Comparison of ENCODE assay signal across 14 cellular contexts in the genomic region with DNA sequence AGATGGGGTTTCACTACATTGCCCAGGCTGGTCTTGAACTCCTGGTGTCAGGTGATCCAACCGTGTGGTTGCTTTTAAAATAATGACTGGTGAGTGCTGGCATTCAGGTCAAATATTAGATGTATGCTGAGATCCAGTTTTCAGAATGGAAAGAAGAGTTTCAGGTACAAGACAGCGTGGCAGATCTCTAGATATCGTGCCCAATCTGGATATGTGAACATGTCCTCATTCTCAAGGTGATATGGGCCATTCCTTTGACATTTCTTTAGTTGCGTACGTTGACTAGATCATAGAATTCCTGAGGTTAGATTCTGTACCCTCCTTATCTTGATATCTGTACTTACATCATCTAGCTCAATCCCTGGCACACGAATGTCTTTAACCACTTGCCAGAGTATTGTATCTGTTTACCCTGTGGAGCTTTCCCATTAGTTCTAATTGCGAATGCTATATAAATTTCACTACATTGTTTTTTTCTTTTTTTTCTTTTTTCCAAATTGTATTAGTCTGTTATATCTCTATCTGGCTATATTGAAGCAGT.
DNase-seq lines count a peak whose midpoint lies in the region; FAIRE-seq and TF ChIP-seq lines count a peak whose summit lies in the region.
"Had no signal": no experiment of that assay in that cellular context is flagged by ENCODE, and none has a peak within 500 bp of the region (broad histone marks: within the 10 kb centered on the region; RNA-seq: fewer than 3 reads in every experiment).

No MANE protein-coding gene starts in this region.

- H3K79me1 ChIP-seq in mesenchymal stem cell (replicated peaks; ENCODE audit: low read length, poor library complexity, severe bottlenecking), result peaks cover 20% of the 10 kb centered on the region

- no peaks in the 10 kb centered on the region for H3K27me3 ChIP-seq in keratinocyte (ENCODE audit: control insufficient read depth, extremely low read depth, insufficient read depth, low read length)
- H3K27me3 ChIP-seq in rectal smooth muscle tissue (ENCODE audit: control insufficient read depth, insufficient read depth, low read length), result no peaks in the 10 kb centered on the region
- no peaks in the 10 kb centered on the region for H3K27me3 ChIP-seq in mesenchymal stem cell (ENCODE audit: control insufficient read depth in 1 of 2, insufficient read depth in 1 of 2, low read length in 2 of 2)

- H3K9ac ChIP-seq in keratinocyte (ENCODE audit: control insufficient read depth, extremely low read depth, insufficient read depth, low read length), result no peak overlapping the region
- no peak overlapping the region for H3K9ac ChIP-seq in rectal smooth muscle tissue (ENCODE audit: low read length)
- no peak overlapping the region for H3K9ac ChIP-seq in mesenchymal stem cell (ENCODE audit: low read length)

- no peak overlapping the region for H3K23ac ChIP-seq in mesenchymal stem cell (ENCODE audit: low read length in 2 of 2)

- H3K4me3 ChIP-seq in keratinocyte (ENCODE audit: control insufficient read depth in 2 of 3, extremely low read depth in 1 of 3, insufficient read depth in 2 of 3, low read depth in 1 of 3, low read length in 3 of 3) (no peak overlapping the region), rectal smooth muscle tissue (ENCODE audit: low read length) (no peak overlapping the region), mesenchymal stem cell (ENCODE audit: insufficient read depth in 1 of 2, low read depth in 1 of 2, low read length in 2 of 2) (no peak overlapping the region)

- no peak overlapping the region for H2BK5ac ChIP-seq in mesenchymal stem cell (ENCODE audit: low read depth, low read length, poor library complexity, severe bottlenecking)

- H3K4me1 ChIP-seq in keratinocyte (ENCODE audit: control insufficient read depth, extremely low read depth, insufficient read depth, low read length) (peaks cover 27% of the 10 kb centered on the region), rectal smooth muscle tissue (ENCODE audit: control insufficient read depth, insufficient read depth, low read length) (peaks cover 23% of the 10 kb centered on the region), mesenchymal stem cell (ENCODE audit: control insufficient read depth, insufficient read depth, low read depth, low read length) (no peaks in the 10 kb centered on the region)

- no peak overlapping the region for H2BK12ac ChIP-seq in mesenchymal stem cell (ENCODE audit: low read length in 2 of 2)

- dilution Hi-C loops in keratinocyte (cut with MboI; ENCODE audit: extremely low pct_ligation_motif_present, low sequenced_read_pairs), result no loop called here

- H3K27ac ChIP-seq in keratinocyte (ENCODE audit: control insufficient read depth, insufficient read depth, low read length) (no peak overlapping the region), rectal smooth muscle tissue (ENCODE audit: low read depth, low read length) (peak overlapping the region; percentile 17), mesenchymal stem cell (ENCODE audit: low read length, poor library complexity, severe bottlenecking) (no peak overlapping the region)
- H3K27ac ChIP-seq: C4-2B had no signal

- H4K91ac ChIP-seq in mesenchymal stem cell (ENCODE audit: low read length), result no peak overlapping the region

- no peak overlapping the region for H2AK5ac ChIP-seq in mesenchymal stem cell (ENCODE audit: low read length, severe bottlenecking)

- no peak overlapping the region for H4K8ac ChIP-seq in mesenchymal stem cell (ENCODE audit: low read length)

- H2BK15ac ChIP-seq in mesenchymal stem cell (ENCODE audit: low read depth, poor library complexity, severe bottlenecking), result no peak overlapping the region

- FAIRE-seq in keratinocyte (lab: Jason Lieb, UNC), result peak; percentile 5
- FAIRE-seq: H1 had no signal

- H3K9me3 ChIP-seq in keratinocyte (ENCODE audit: control insufficient read depth, low read depth, low read length) (no peaks in the 10 kb centered on the region), mesenchymal stem cell (ENCODE audit: control insufficient read depth, low read length) (no peaks in the 10 kb centered on the region)

- no peak overlapping the region for H3K4me2 ChIP-seq in keratinocyte (ENCODE audit: control insufficient read depth, extremely low read depth, insufficient read depth, low read depth, low read length)
- H3K4me2 ChIP-seq in mesenchymal stem cell (ENCODE audit: low read length, poor library complexity, severe bottlenecking), result no peak overlapping the region

- no peak overlapping the region for H3K14ac ChIP-seq in mesenchymal stem cell (ENCODE audit: low read length in 2 of 2)

- no peak for TF ChIP-seq CTCF in keratinocyte (optimal IDR thresholded peaks at IDR 0.05 in 1 of 3, IDR thresholded peaks at IDR 0.05 in 1 of 3, conservative IDR thresholded peaks at IDR 0.05 in 1 of 3; ENCODE audit: extremely low read depth in 1 of 3, insufficient read depth in 2 of 3, low read length in 3 of 3)

- 67% methylated on average over 6 of the region's 7 CpGs for WGBS in mesenchymal stem cell

- H3K36me3 ChIP-seq in keratinocyte (ENCODE audit: control insufficient read depth in 2 of 2, extremely low read depth in 1 of 2, insufficient read depth in 2 of 2, low read length in 2 of 2) (no peaks in the 10 kb centered on the region), rectal smooth muscle tissue (ENCODE audit: control insufficient read depth, insufficient read depth, low read length) (no peaks in the 10 kb centered on the region), mesenchymal stem cell (ENCODE audit: control insufficient read depth in 1 of 2, insufficient read depth in 2 of 2, low read depth in 1 of 2, low read length in 2 of 2) (no peaks in the 10 kb centered on the region)

- no peaks in the 10 kb centered on the region for H4K20me1 ChIP-seq in keratinocyte (ENCODE audit: control insufficient read depth, extremely low read depth, insufficient read depth, low read length)

- H2BK120ac ChIP-seq in mesenchymal stem cell (ENCODE audit: low read depth, low read length), result no peak overlapping the region

- no peak overlapping the region for H3K18ac ChIP-seq in mesenchymal stem cell (ENCODE audit: low read depth in 1 of 2, low read length in 2 of 2)

- H2AFZ ChIP-seq in keratinocyte (ENCODE audit: control insufficient read depth, low read length) (no peak overlapping the region), mesenchymal stem cell (ENCODE audit: low read depth, low read length) (no peak overlapping the region)

- H3K79me2 ChIP-seq in keratinocyte (ENCODE audit: control insufficient read depth, insufficient read depth, low read length), result peaks cover 63% of the 10 kb centered on the region

- DNase-seq in ELR (ENCODE audit: low read depth) (peak; percentile 3), amniotic epithelial cell (ENCODE audit: low read depth) (peak; percentile 62), keratinocyte (ENCODE audit: low read depth, low spot score) (no peak), dedifferentiated amniotic fluid mesenchymal stem cell (ENCODE audit: extremely low spot score) (no peak), mesenchymal stem cell (no peak), NCI-H2171 treated with DMSO at 0.1 percent for 48 hours (lab: John Stamatoyannopoulos, UW) (no peak)
- DNase-seq: HFFc6, NCI-H1417 treated with DMSO at 0.1 percent for 48 hours, NCI-H2029, NCI-H2171, NCI-H774 had no signal

- no peaks in the 10 kb centered on the region for H3K9me1 ChIP-seq in keratinocyte (ENCODE audit: control insufficient read depth, extremely low read depth, insufficient read depth, low read length)

- H3K4ac ChIP-seq in mesenchymal stem cell (ENCODE audit: low read depth in 1 of 2, low read length in 2 of 2), result no peak overlapping the region

Comparison
In these comparisons a context has a peak if more than half of its experiments do, and no peak if none do; other contexts are left out.
1. DNase-seq: peak in ELR (single experiment) and amniotic epithelial cell (single experiment); none in keratinocyte (single experiment), dedifferentiated amniotic fluid mesenchymal stem cell (single experiment), mesenchymal stem cell (single experiment) and NCI-H2171 treated with DMSO at 0.1 percent for 48 hours (single experiment).